Comparison of ENCODE assay signal across 14 cellular contexts in genomic region chr3:58102976-58103447, GRCh38.
DNase-seq lines count a peak whose midpoint lies in the region; TF ChIP-seq lines count a peak whose summit lies in the region.
"Had no signal": no experiment of that assay in that cellular context is flagged by ENCODE, and none has a peak within 500 bp of the region (broad histone marks: within the 10 kb centered on the region; RNA-seq: fewer than 3 reads in every experiment).

No MANE protein-coding gene starts in this region.

- no peak overlapping the region for H2AK5ac ChIP-seq in trophoblast cell (ENCODE audit: low read length)

- no peak overlapping the region for H4K8ac ChIP-seq in trophoblast cell (ENCODE audit: low read depth, low read length)

- H3K4ac ChIP-seq in trophoblast cell (ENCODE audit: low read depth, low read length), result no peak overlapping the region

- no peaks in the 10 kb centered on the region for H3K4me1 Mint-ChIP-seq in Calu3 (ENCODE audit: low read depth, unreplicated experiment)

- no peaks in the 10 kb centered on the region for H3K79me2 ChIP-seq in trophoblast cell (ENCODE audit: control insufficient read depth, insufficient read depth, low read length, poor library complexity)

- DNase-seq in caudate nucleus (lab: John Stamatoyannopoulos, UW) (no peak), kidney tubule cell (ENCODE audit: low spot score) (peak; percentile 64), trophoblast cell (peak; percentile 37 to 39), ureter (ENCODE audit: low spot score) (peak; percentile 69), kidney glomerular epithelial cell (lab: John Stamatoyannopoulos, UW) (no peak), Calu3 (no peak)
- no peak for DNase-seq in effector CD8-positive, alpha-beta T cell (lab: John Stamatoyannopoulos, UW)
- no peak for DNase-seq in activated T-cell treated with anti-CD3 and anti-CD28 coated beads, Interleukin-2, amount 50 U/mL, for 48 hours
- DNase-seq: activated gamma-delta T cell treated with Interleukin-2 at 50 U/mL for 16 hours, head of caudate nucleus, left cardiac atrium had no signal

- peaks cover 53 to 67% of the 10 kb centered on the region in 2 experiments for H3K36me3 ChIP-seq in trophoblast cell (ENCODE audit: control insufficient read depth in 1 of 2, insufficient read depth in 2 of 2, low read length in 2 of 2)

- peak overlapping the region; percentile 5 for H3K27ac ChIP-seq in caudate nucleus (ENCODE audit: low read depth, low read length)
- peak overlapping the region; percentile 15 for H3K27ac ChIP-seq in trophoblast cell (ENCODE audit: low read depth, low read length)
- H3K27ac ChIP-seq: BLaER1 treated with 17β-estradiol and CSF1 and Interleukin-3, amounts not matched to agents 10 nM and 100 nM had no signal

- H3K23ac ChIP-seq in trophoblast cell (ENCODE audit: low read length), result no peak overlapping the region

- no peaks in the 10 kb centered on the region for H3K9me3 Mint-ChIP-seq in Calu3 (ENCODE audit: low read depth, unreplicated experiment)
- H3K9me3 Mint-ChIP-seq: neural crest cell had no signal

- H3K27me3 Mint-ChIP-seq in Calu3 (ENCODE audit: unreplicated experiment), result no peaks in the 10 kb centered on the region

- H2BK12ac ChIP-seq in trophoblast cell (ENCODE audit: low read length), result no peak overlapping the region

- H2BK120ac ChIP-seq in trophoblast cell (ENCODE audit: insufficient read depth, low read length, poor library complexity), result no peak overlapping the region

- intact Hi-C loops in Calu3 (cut with micrococcal nuclease; ENCODE audit: unreplicated experiment), result no loop called here

- H3K4me3 ChIP-seq in trophoblast cell (ENCODE audit: low read depth, low read length), result peak overlapping the region; percentile 37
- H3K4me3 ChIP-seq: BLaER1 treated with 17β-estradiol and CSF1 and Interleukin-3, amounts not matched to agents 10 nM and 100 nM; HAP-1 had no signal

- BruUV-seq in Calu3 (replicated peaks; lab: Mats Ljungman, UMichigan), result no TSS peak

- H3K79me1 ChIP-seq in trophoblast cell (ENCODE audit: low read length), result peaks cover 2% of the 10 kb centered on the region

- peaks cover 2 to 3% of the 10 kb centered on the region in 2 experiments for H3K4me1 ChIP-seq in trophoblast cell (ENCODE audit: control insufficient read depth in 1 of 2, insufficient read depth in 2 of 2, low read length in 2 of 2)
- H3K4me1 ChIP-seq: BLaER1 treated with 17β-estradiol and CSF1 and Interleukin-3, amounts not matched to agents 10 nM and 100 nM; HAP-1 had no signal

- H3K27me3 ChIP-seq in trophoblast cell (ENCODE audit: insufficient read depth, low read length), result no peaks in the 10 kb centered on the region
- H3K27me3 ChIP-seq: BLaER1 treated with 17β-estradiol and CSF1 and Interleukin-3, amounts not matched to agents 10 nM and 100 nM had no signal

- no peak overlapping the region for H2BK5ac ChIP-seq in trophoblast cell (ENCODE audit: low read depth, low read length, poor library complexity)

- no peak overlapping the region for H3K27ac Mint-ChIP-seq in Calu3 (ENCODE audit: unreplicated experiment)

- peaks cover 2% of the 10 kb centered on the region for H3K9me3 ChIP-seq in trophoblast cell (ENCODE audit: insufficient read depth, low read depth, low read length)
- H3K9me3 ChIP-seq: BLaER1 treated with 17β-estradiol and CSF1 and Interleukin-3, amounts not matched to agents 10 nM and 100 nM; HAP-1 had no signal

- H4K12ac ChIP-seq in trophoblast cell (ENCODE audit: low read depth, low read length), result no peak overlapping the region

- no peak overlapping the region for H3K4me2 ChIP-seq in trophoblast cell (ENCODE audit: low read length)
- H3K4me2 ChIP-seq: BLaER1 treated with 17β-estradiol and CSF1 and Interleukin-3, amounts not matched to agents 10 nM and 100 nM had no signal

- H3K9ac ChIP-seq in trophoblast cell (ENCODE audit: low read length), result no peak overlapping the region
- H3K9ac ChIP-seq: BLaER1 treated with 17β-estradiol and CSF1 and Interleukin-3, amounts not matched to agents 10 nM and 100 nM had no signal

- TF ChIP-seq CTCF in Calu3 (IDR thresholded peaks at IDR 0.05; ENCODE audit: unreplicated experiment), result no peak

- no peak overlapping the region for H3K4me3 Mint-ChIP-seq in Calu3 (ENCODE audit: low read depth, unreplicated experiment)
- H3K4me3 Mint-ChIP-seq: neural crest cell had no signal

- H3K18ac ChIP-seq in trophoblast cell (ENCODE audit: low read length), result no peak overlapping the region

- H4K91ac ChIP-seq in trophoblast cell (ENCODE audit: low read depth, low read length), result no peak overlapping the region

- H3K36me3 Mint-ChIP-seq in Calu3 (ENCODE audit: insufficient read depth, unreplicated experiment), result peaks cover 51% of the 10 kb centered on the region

- no CpG with 5 or more reads among the region's 10 CpGs for WGBS in trophoblast cell (ENCODE audit: extremely low coverage, insufficient coverage, insufficient read length)

- no peak overlapping the region for H2AFZ ChIP-seq in trophoblast cell (ENCODE audit: insufficient read depth, low read length, poor library complexity)

- H3K14ac ChIP-seq in trophoblast cell (ENCODE audit: low read length), result no peak overlapping the region

- CTCF ChIA-PET in Calu3 (lab: Charles Lee), result interaction anchor here (0.7 kb wide), 1 partner anchor 9 kb away, joined by 3 read pairs; no protein-coding TSS in a partner anchor

Comparison
In these comparisons a context has a peak if more than half of its experiments do, and no peak if none do; other contexts are left out.
1. DNase-seq: peak in kidney tubule cell (single experiment), trophoblast cell (2 of 2) and ureter (single experiment); none in caudate nucleus (0 of 61), effector CD8-positive, alpha-beta T cell (single experiment), activated T-cell treated with anti-CD3 and anti-CD28 coated beads, Interleukin-2, amount 50 U/mL, for 48 hours (0 of 2), kidney glomerular epithelial cell (single experiment) and Calu3 (single experiment).